In the genomic region with DNA sequence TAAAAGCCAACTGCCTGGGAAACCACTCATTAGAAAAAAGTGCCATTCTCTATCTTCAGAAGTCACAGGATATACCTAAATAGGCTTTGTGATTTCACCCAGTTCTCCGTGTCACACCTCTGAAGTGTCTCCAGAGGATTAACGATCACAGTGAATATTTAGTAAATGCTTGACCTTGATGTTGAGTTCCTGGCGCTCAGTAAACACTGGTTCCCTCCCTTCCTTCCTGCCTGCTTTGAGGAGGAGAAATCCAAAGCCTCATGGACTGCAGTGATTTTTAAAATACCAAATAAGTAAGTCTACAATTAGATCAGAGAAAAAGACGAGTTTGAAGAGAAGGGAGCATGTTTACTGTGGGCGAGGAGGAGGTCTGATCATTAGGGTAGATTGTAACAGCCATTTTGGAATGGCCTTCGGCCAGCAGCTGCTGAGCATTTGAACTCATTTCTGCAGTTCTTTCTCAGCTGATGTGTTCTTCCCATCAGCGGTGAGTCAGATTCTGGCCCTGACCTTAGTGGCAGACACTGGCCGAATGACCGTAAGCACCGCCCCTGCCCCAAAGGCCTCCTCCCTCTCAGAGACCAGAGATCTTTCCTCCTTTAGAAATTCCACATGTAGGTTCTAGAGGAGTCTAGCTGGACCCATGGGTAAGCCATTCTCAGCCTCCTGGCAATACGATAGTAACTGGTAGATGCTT, we compare ENCODE assay signal across 11 cellular contexts.
DNase-seq lines count a peak whose midpoint lies in the region; ATAC-seq and TF ChIP-seq lines count a peak whose summit lies in the region.
"Had no signal": no experiment of that assay in that cellular context is flagged by ENCODE, and none has a peak within 500 bp of the region (broad histone marks: within the 10 kb centered on the region; RNA-seq: fewer than 3 reads in every experiment).

No MANE protein-coding gene starts in this region.

- H3K4me3 ChIP-seq in choroid plexus epithelial cell (ENCODE audit: low read depth, low read length) (no peak overlapping the region), testis (no peak overlapping the region)

- H3K27ac ChIP-seq in testis, result peak overlapping the region; percentile 55 to 88

- DNase-seq in HK-2 (ENCODE audit: unreplicated experiment) (peak; percentile 56), choroid plexus epithelial cell (ENCODE audit: low read depth) (peak; percentile 98), left kidney (ENCODE audit: low read depth, low spot score) (peak; percentile 20), testis (peak; percentile 76), DMS153 treated with DMSO at 0.1 percent for 48 hours (lab: John Stamatoyannopoulos, UW; ENCODE audit: unreplicated experiment) (no peak), NCI-H187 treated with DMSO at 0.1 percent for 48 hours (lab: John Stamatoyannopoulos, UW) (no peak)
- DNase-seq: activated B cell treated with CpG ODN at 0.5 μM for 24 hours; NCI-H187; stimulated activated naive CD8-positive, alpha-beta T cell treated with anti-CD3 and anti-CD28 coated beads, Interleukin-15, amount 100 ng/mL, for 72 hours had no signal

- ATAC-seq in HG03354 (IDR thresholded peaks at IDR 0.05; ENCODE audit: poor library complexity, severe bottlenecking, unreplicated experiment) (no peak), HG02981 (IDR thresholded peaks at IDR 0.05; ENCODE audit: unreplicated experiment) (no peak)
- ATAC-seq: stimulated activated naive CD8-positive, alpha-beta T cell treated with anti-CD3 and anti-CD28 coated beads, Interleukin-15, amount 100 ng/mL, for 72 hours had no signal

- TF ChIP-seq CTCF in choroid plexus epithelial cell (conservative IDR thresholded peaks at IDR 0.05; ENCODE audit: low read depth, low read length), result no peak
- no peak for TF ChIP-seq CTCF in testis (IDR thresholded peaks at IDR 0.05)

- H3K36me3 ChIP-seq in testis (ENCODE audit: low read depth, missing control alignments), result no peaks in the 10 kb centered on the region

- no peaks in the 10 kb centered on the region for H3K27me3 ChIP-seq in testis

- intact Hi-C loops in testis (cut with DNase I; ENCODE audit: low total_unique reads), result no loop called here

- peaks cover 6% of the 10 kb centered on the region for H3K4me1 ChIP-seq in testis

- no peaks in the 10 kb centered on the region for H3K9me3 ChIP-seq in testis

- TF ChIP-seq POLR2A in testis (IDR thresholded peaks at IDR 0.05), result no peak

- 37 to 39% methylated on average over 11 of the region's 11 CpGs for WGBS in testis, 2 donors

Comparison
In these comparisons a context has a peak if more than half of its experiments do, and no peak if none do; other contexts are left out.
1. DNase-seq: peak in HK-2 (single experiment), choroid plexus epithelial cell (single experiment), left kidney (single experiment) and testis (single experiment); none in DMS153 treated with DMSO at 0.1 percent for 48 hours (single experiment) and NCI-H187 treated with DMSO at 0.1 percent for 48 hours (single experiment).